In genomic region chr1:35535243-35535642, GRCh38 we compare ENCODE assay signal across 1 cellular context.
TF ChIP-seq lines count a peak whose summit lies in the region.

No MANE protein-coding gene starts in this region.

TF ChIP-seq in WTC11, 78 proteins besides CTCF, POLR2A, EP300 and RAD21 (continued from another document):
- TF ChIP-seq, protein P1, sequence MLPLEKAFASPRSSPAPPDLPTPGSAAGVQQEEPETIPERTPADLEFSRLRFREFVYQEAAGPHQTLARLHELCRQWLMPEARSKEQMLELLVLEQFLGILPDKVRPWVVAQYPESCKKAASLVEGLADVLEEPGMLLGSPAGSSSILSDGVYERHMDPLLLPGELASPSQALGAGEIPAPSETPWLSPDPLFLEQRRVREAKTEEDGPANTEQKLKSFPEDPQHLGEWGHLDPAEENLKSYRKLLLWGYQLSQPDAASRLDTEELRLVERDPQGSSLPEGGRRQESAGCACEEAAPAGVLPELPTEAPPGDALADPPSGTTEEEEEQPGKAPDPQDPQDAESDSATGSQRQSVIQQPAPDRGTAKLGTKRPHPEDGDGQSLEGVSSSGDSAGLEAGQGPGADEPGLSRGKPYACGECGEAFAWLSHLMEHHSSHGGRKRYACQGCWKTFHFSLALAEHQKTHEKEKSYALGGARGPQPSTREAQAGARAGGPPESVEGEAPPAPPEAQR (CRISPR knock-in tag; IDR thresholded peaks at IDR 0.05), result no peak
